ENCODE assay signal across 13 cellular contexts in genomic region chr7:140698477-140698876, GRCh38. TPM values are rescaled to one million over a fixed set of nuclear protein-coding genes. Genes with fewer than 3 reads are reported as not detected.
DNase-seq lines count a peak whose midpoint lies in the region; ATAC-seq and TF ChIP-seq lines count a peak whose summit lies in the region.
"Had no signal": no experiment of that assay in that cellular context is flagged by ENCODE, and none has a peak within 500 bp of the region (broad histone marks: within the 10 kb centered on the region; RNA-seq: fewer than 3 reads in every experiment).

No MANE protein-coding gene starts in this region.

- DNase-seq in stimulated activated naive CD8-positive, alpha-beta T cell treated with anti-CD3 and anti-CD28 coated beads, Interleukin-15, Interleukin-2, amounts not matched to agents 100 U/mL and 50 U/mL, for 24 hours = no peak
- DNase-seq in WTC11 (ENCODE audit: low spot score) (no peak), hepatocyte (ENCODE audit: low spot score) (no peak), epidermal melanocyte (ENCODE audit: insufficient read length, low spot score) (no peak), middle frontal gyrus (ENCODE audit: extremely low spot score, low spot score) (no peak)
- DNase-seq: activated gamma-delta T cell treated with Interleukin-2 at 50 U/mL for 16 hours; small intestine; stimulated activated naive CD4-positive, alpha-beta T cell treated with Interleukin-2 at 50 U/mL for 16 hours had no signal

- no peak overlapping the region for H3K4me3 ChIP-seq in hepatocyte

- H3K9me3 Mint-ChIP-seq in stimulated activated naive CD8-positive, alpha-beta T cell treated with anti-CD3 and anti-CD28 coated beads, Interleukin-15, Interleukin-2, amounts not matched to agents 100 ng/mL and 50 ng/mL, for 24 hours = no peaks in the 10 kb centered on the region
- no peaks in the 10 kb centered on the region for H3K9me3 Mint-ChIP-seq in WTC11

- peaks cover 62% of the 10 kb centered on the region for H3K79me2 ChIP-seq in hepatocyte

- peaks cover 16% of the 10 kb centered on the region for H4K20me1 ChIP-seq in hepatocyte (ENCODE audit: insufficient read depth, poor library complexity, severe bottlenecking)

- H2AFZ ChIP-seq in hepatocyte = no peak overlapping the region

- H3K27me3 ChIP-seq in hepatocyte = no peaks in the 10 kb centered on the region

- peaks cover 38% of the 10 kb centered on the region for H3K4me1 Mint-ChIP-seq in stimulated activated naive CD8-positive, alpha-beta T cell treated with anti-CD3 and anti-CD28 coated beads, Interleukin-15, Interleukin-2, amounts not matched to agents 100 ng/mL and 50 ng/mL, for 24 hours (ENCODE audit: low read depth)
- H3K4me1 Mint-ChIP-seq in WTC11 = peaks cover 20% of the 10 kb centered on the region

- H3K36me3 Mint-ChIP-seq in stimulated activated naive CD8-positive, alpha-beta T cell treated with anti-CD3 and anti-CD28 coated beads, Interleukin-15, Interleukin-2, amounts not matched to agents 100 ng/mL and 50 ng/mL, for 24 hours (ENCODE audit: low read depth) = peaks cover 29% of the 10 kb centered on the region
- peaks cover 8% of the 10 kb centered on the region for H3K36me3 Mint-ChIP-seq in WTC11

- H3K27ac Mint-ChIP-seq in stimulated activated naive CD8-positive, alpha-beta T cell treated with anti-CD3 and anti-CD28 coated beads, Interleukin-15, Interleukin-2, amounts not matched to agents 100 ng/mL and 50 ng/mL, for 24 hours = peak overlapping the region; percentile 98
- no peak overlapping the region for H3K27ac Mint-ChIP-seq in WTC11

- 94% methylated on average over 8 of the region's 8 CpGs for WGBS in hepatocyte (ENCODE audit: low lambda C conversion rate, missing lambda C conversion rate)

- H3K9me2 ChIP-seq in hepatocyte (replicated peaks; ENCODE audit: insufficient read depth) = no peaks in the 10 kb centered on the region

- peaks cover 16% of the 10 kb centered on the region for H3K4me1 ChIP-seq in hepatocyte (ENCODE audit: insufficient read depth)

- no peak for ATAC-seq in stimulated activated naive CD8-positive, alpha-beta T cell treated with anti-CD3 and anti-CD28 coated beads, Interleukin-15, Interleukin-2, amounts not matched to agents 100 U/mL and 50 U/mL, for 24 hours
- ATAC-seq in WTC11 = no peak
- no peak for ATAC-seq in HG03095 (IDR thresholded peaks at IDR 0.05; ENCODE audit: unreplicated experiment)
- no peak for ATAC-seq in HG03135 (IDR thresholded peaks at IDR 0.05; ENCODE audit: unreplicated experiment)

- POLR2A ChIA-PET in WTC11 (lab: Charles Lee) = no interaction called here

- TF ChIP-seq CTCF in WTC11 (IDR thresholded peaks at IDR 0.05) (no peak), hepatocyte (IDR thresholded peaks at IDR 0.05; ENCODE audit: poor library complexity) (no peak)

- H3K27ac ChIP-seq in hepatocyte = no peak overlapping the region

- no peaks in the 10 kb centered on the region for H3K27me3 Mint-ChIP-seq in stimulated activated naive CD8-positive, alpha-beta T cell treated with anti-CD3 and anti-CD28 coated beads, Interleukin-15, Interleukin-2, amounts not matched to agents 100 ng/mL and 50 ng/mL, for 24 hours
- H3K27me3 Mint-ChIP-seq in WTC11 (ENCODE audit: low read depth) = no peaks in the 10 kb centered on the region

- H3K4me2 ChIP-seq in hepatocyte = peak overlapping the region; percentile 94

- CTCF ChIA-PET in WTC11 (lab: Charles Lee) = no interaction called here

- H3K4me3 Mint-ChIP-seq in stimulated activated naive CD8-positive, alpha-beta T cell treated with anti-CD3 and anti-CD28 coated beads, Interleukin-15, Interleukin-2, amounts not matched to agents 100 ng/mL and 50 ng/mL, for 24 hours = peak overlapping the region; percentile 98
- peak overlapping the region; percentile 90 for H3K4me3 Mint-ChIP-seq in WTC11

- H3K36me3 ChIP-seq in hepatocyte (replicated peaks; ENCODE audit: insufficient read depth, low read depth) = no peaks in the 10 kb centered on the region

- no peaks in the 10 kb centered on the region for H3K9me3 ChIP-seq in hepatocyte (ENCODE audit: low read depth)

TF ChIP-seq in WTC11, 78 proteins besides CTCF, POLR2A, EP300 and RAD21 (continues in another document):
- TF ChIP-seq PRDM15 (CRISPR knock-in tag; IDR thresholded peaks at IDR 0.05) = no peak
- no peak for TF ChIP-seq KAT7 (CRISPR knock-in tag; IDR thresholded peaks at IDR 0.05; ENCODE audit: borderline replicate concordance)
- TF ChIP-seq IRF2 (CRISPR knock-in tag; IDR thresholded peaks at IDR 0.05; ENCODE audit: borderline replicate concordance, low read depth) = no peak
- TF ChIP-seq ZNF317 (CRISPR knock-in tag; IDR thresholded peaks at IDR 0.05; ENCODE audit: borderline replicate concordance, low read depth) = no peak
- no peak for TF ChIP-seq NR1H2 (CRISPR knock-in tag; IDR thresholded peaks at IDR 0.05)
- TF ChIP-seq ZBTB43 (CRISPR knock-in tag; IDR thresholded peaks at IDR 0.05) = no peak
- no peak for TF ChIP-seq FOXP4 (CRISPR knock-in tag; IDR thresholded peaks at IDR 0.05)
- no peak for TF ChIP-seq ELF4 (CRISPR knock-in tag; IDR thresholded peaks at IDR 0.05; ENCODE audit: low read depth)
- TF ChIP-seq SMAD4 (CRISPR knock-in tag; IDR thresholded peaks at IDR 0.05) = no peak
- TF ChIP-seq ESRRA (CRISPR knock-in tag; IDR thresholded peaks at IDR 0.05; ENCODE audit: borderline replicate concordance) = no peak
- TF ChIP-seq ZMAT4 (CRISPR knock-in tag; IDR thresholded peaks at IDR 0.05) = no peak
- TF ChIP-seq MXD4 (CRISPR knock-in tag; IDR thresholded peaks at IDR 0.05; ENCODE audit: borderline replicate concordance) = no peak
- no peak for TF ChIP-seq ZNF416 (CRISPR knock-in tag; IDR thresholded peaks at IDR 0.05)
- TF ChIP-seq ETV6 (CRISPR knock-in tag; IDR thresholded peaks at IDR 0.05) = no peak
- TF ChIP-seq GABPB1 (CRISPR knock-in tag; IDR thresholded peaks at IDR 0.05) = no peak
- TF ChIP-seq TCF7 (CRISPR knock-in tag; IDR thresholded peaks at IDR 0.05; ENCODE audit: low read depth) = no peak
- no peak for TF ChIP-seq HMGA2 (CRISPR knock-in tag; IDR thresholded peaks at IDR 0.05)

RNA-seq across cellular contexts. Expression of gene NDUFB2, which starts 2.0 kb away (rescaled TPM):
- total RNA-seq in WTC11 (2021) (152 to 170 TPM (median 162 TPM) in 3 replicates), hepatocyte (343 and 372 TPM in 2 replicates)
- polyA plus RNA-seq in hepatocyte = 312 and 379 TPM in 2 replicates

RNA-seq across cellular contexts. Expression of gene ADCK2, which starts 25.7 kb away (rescaled TPM):
- total RNA-seq in WTC11 (2021) (10.1 to 12.7 TPM (median 12.0 TPM) in 3 replicates), hepatocyte (22.4 and 22.8 TPM in 2 replicates)
- 24.2 and 25.3 TPM in 2 replicates for polyA plus RNA-seq in hepatocyte

RNA-seq across cellular contexts. Expression of gene DENND2A, which starts 57.9 kb away (rescaled TPM):
- total RNA-seq in WTC11 (2021) = 10.0 to 13.6 TPM (median 12.7 TPM) in 3 replicates
- 5.9 and 6.7 TPM in 2 replicates for total RNA-seq in hepatocyte
- 8.4 and 8.8 TPM in 2 replicates for polyA plus RNA-seq in hepatocyte
- total RNA-seq: HT-29; T-helper 1 cell treated with Interleukin-12 subunit alpha and Interleukin-12 subunit beta and Interleukin-4 antibody, amounts not matched to agents 30 ng/mL and 1 ng/mL, for 36 hours had no signal
